Comparison of ENCODE assay signal across 8 cellular contexts in the genomic region with DNA sequence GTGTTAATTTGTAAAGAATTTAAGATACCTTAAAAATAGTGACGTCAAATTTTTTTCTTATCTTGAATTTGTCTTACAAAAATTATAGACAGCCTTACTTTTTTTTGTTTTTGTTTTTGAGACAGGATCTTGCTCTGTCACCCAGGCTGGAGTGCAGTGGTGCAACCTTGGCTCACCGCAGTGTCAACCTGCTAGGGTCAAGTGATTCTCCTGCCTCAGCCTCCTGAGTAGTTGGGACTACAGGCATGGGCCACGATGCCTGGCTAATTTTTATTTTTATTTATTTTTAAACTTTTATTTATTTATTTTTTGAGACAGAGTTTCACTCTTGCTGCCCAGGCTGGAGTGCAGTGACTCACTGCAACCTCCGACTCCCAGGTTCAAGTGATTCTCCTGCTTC. TPM values are rescaled to one million over a fixed set of nuclear protein-coding genes. Genes with fewer than 3 reads are reported as not detected.
DNase-seq lines count a peak whose midpoint lies in the region; ATAC-seq and TF ChIP-seq lines count a peak whose summit lies in the region.
"Not testable (repeated sequence)": the region's sequence is repeated elsewhere in the genome, so short reads cannot be mapped to it uniquely, and the experiment has no call there.

No MANE protein-coding gene starts in this region.

- not testable (repeated sequence) for H3K9me3 ChIP-seq in Karpas-422 (ENCODE audit: low read length); OCI-LY1 (ENCODE audit: low read length); SU-DHL-6 (ENCODE audit: insufficient read depth, low read length); lower lobe of right lung; mesenchymal stem cell (ENCODE audit: control insufficient read depth, low read length); upper lobe of right lung

- in situ Hi-C loops in Caki2 (cut with HindIII; ENCODE audit: low pct_unique_long_range_greater_than_20kb, low sequenced_read_pairs) = not testable (repeated sequence)

- not testable (repeated sequence) for H3K9ac ChIP-seq in Karpas-422 (ENCODE audit: low read length); OCI-LY1 (ENCODE audit: low read length)
- H3K9ac ChIP-seq in SU-DHL-6 (ENCODE audit: low read length) (peak overlapping the region; percentile 42; the same call in 1 of the 2 replicates), mesenchymal stem cell (ENCODE audit: low read length) (peak overlapping the region; percentile 26)

- not testable (repeated sequence) for H2AFZ ChIP-seq in Karpas-422 (ENCODE audit: low read length); OCI-LY1 (ENCODE audit: low read length); SU-DHL-6 (ENCODE audit: low read depth, low read length, severe bottlenecking); mesenchymal stem cell (ENCODE audit: low read depth, low read length)

- H3K27me3 ChIP-seq in Karpas-422 (ENCODE audit: low read length); OCI-LY1 (ENCODE audit: insufficient read depth, low read length); SU-DHL-6 (ENCODE audit: low read length); lower lobe of right lung (ENCODE audit: low read depth); mesenchymal stem cell (ENCODE audit: control insufficient read depth in 1 of 2, insufficient read depth in 1 of 2, low read length in 2 of 2); upper lobe of right lung: not testable (repeated sequence)

- not testable (repeated sequence) for H4K8ac ChIP-seq in mesenchymal stem cell (ENCODE audit: low read length)

- not testable (repeated sequence) for H4K91ac ChIP-seq in mesenchymal stem cell (ENCODE audit: low read length)

- not testable (repeated sequence) for H2AK5ac ChIP-seq in mesenchymal stem cell (ENCODE audit: low read length, severe bottlenecking)

- intact Hi-C loops in lower lobe of right lung (cut with DNase I); upper lobe of right lung (cut with DNase I): not testable (repeated sequence)

- WGBS in mesenchymal stem cell = 57% methylated on average over 2 of the region's 4 CpGs

- H3K14ac ChIP-seq in mesenchymal stem cell (ENCODE audit: low read length in 2 of 2) = not testable (repeated sequence)

- H3K4me2 ChIP-seq in Karpas-422 (ENCODE audit: low read depth, low read length, poor library complexity, severe bottlenecking) (peak overlapping the region; percentile 70), SU-DHL-6 (ENCODE audit: low read depth, low read length, poor library complexity, severe bottlenecking) (peak overlapping the region; percentile 79)
- not testable (repeated sequence) for H3K4me2 ChIP-seq in OCI-LY1 (ENCODE audit: low read length); mesenchymal stem cell (ENCODE audit: low read length, poor library complexity, severe bottlenecking)

- H2BK5ac ChIP-seq in mesenchymal stem cell (ENCODE audit: low read depth, low read length, poor library complexity, severe bottlenecking) = not testable (repeated sequence)

- peaks cover 26% of the 10 kb centered on the region for H3K36me3 ChIP-seq in Karpas-422 (ENCODE audit: insufficient read depth, low read length)
- peaks cover 13% of the 10 kb centered on the region; the same call in 1 of the 2 replicates for H3K36me3 ChIP-seq in OCI-LY1 (ENCODE audit: insufficient read depth, low read length)
- H3K36me3 ChIP-seq in SU-DHL-6 (ENCODE audit: low read length) = peaks cover 12% of the 10 kb centered on the region
- H3K36me3 ChIP-seq in lower lobe of right lung; mesenchymal stem cell (ENCODE audit: control insufficient read depth in 1 of 2, insufficient read depth in 2 of 2, low read depth in 1 of 2, low read length in 2 of 2); upper lobe of right lung: not testable (repeated sequence)

- H4K20me1 ChIP-seq in Karpas-422 (ENCODE audit: insufficient read depth, low read depth, low read length); OCI-LY1 (ENCODE audit: insufficient read depth, low read length); SU-DHL-6 (ENCODE audit: low read depth, low read length): not testable (repeated sequence)

- H3K4ac ChIP-seq in mesenchymal stem cell (ENCODE audit: low read depth in 1 of 2, low read length in 2 of 2) = not testable (repeated sequence)

- H3K27ac ChIP-seq in Karpas-422 (ENCODE audit: low read length) (peak overlapping the region; percentile 98), OCI-LY1 (ENCODE audit: low read depth, low read length, poor library complexity, severe bottlenecking) (peak overlapping the region; percentile 91), SU-DHL-6 (ENCODE audit: low read depth, low read length) (peak overlapping the region; percentile 96; the same call in 1 of the 2 replicates), upper lobe of right lung (peak overlapping the region; percentile 12)
- H3K27ac ChIP-seq in lower lobe of right lung; mesenchymal stem cell (ENCODE audit: low read length, poor library complexity, severe bottlenecking): not testable (repeated sequence)

- not testable (repeated sequence) for H3F3A ChIP-seq in OCI-LY1 (ENCODE audit: insufficient read depth, low read length)
- H3F3A ChIP-seq in SU-DHL-6 (ENCODE audit: insufficient read depth) = peaks cover 48% of the 10 kb centered on the region

- peak; percentile 60 to 78 for ATAC-seq in lower lobe of right lung
- ATAC-seq in upper lobe of right lung = peak; percentile 52

- not testable (repeated sequence) for H3K4me3 ChIP-seq in Karpas-422 (ENCODE audit: low read length); OCI-LY1 (ENCODE audit: low read depth, low read length, poor library complexity, severe bottlenecking); SU-DHL-6 (ENCODE audit: insufficient read depth, low read length, poor library complexity, severe bottlenecking); lower lobe of right lung; mesenchymal stem cell (ENCODE audit: insufficient read depth in 1 of 2, low read depth in 1 of 2, low read length in 2 of 2); upper lobe of right lung

- H3K4me1 ChIP-seq in Karpas-422 (ENCODE audit: low read length) (peaks cover 54% of the 10 kb centered on the region), OCI-LY1 (ENCODE audit: insufficient read depth, low read length, severe bottlenecking) (peaks cover 49% of the 10 kb centered on the region), lower lobe of right lung (peaks cover 15% of the 10 kb centered on the region)
- H3K4me1 ChIP-seq in mesenchymal stem cell (ENCODE audit: control insufficient read depth, insufficient read depth, low read depth, low read length); upper lobe of right lung: not testable (repeated sequence)

- H2BK15ac ChIP-seq in mesenchymal stem cell (ENCODE audit: low read depth, poor library complexity, severe bottlenecking) = not testable (repeated sequence)

- DNase-seq in Caki2 (ENCODE audit: low read depth) (peak; percentile 18), ELR (ENCODE audit: low read depth) (peak; percentile 19), mesenchymal stem cell (peak; percentile 26)
- not testable (repeated sequence) for DNase-seq in Karpas-422, lower lobe of right lung, upper lobe of right lung

- peaks cover 25% of the 10 kb centered on the region for H3K79me1 ChIP-seq in mesenchymal stem cell (replicated peaks; ENCODE audit: low read length, poor library complexity, severe bottlenecking)

- H3K79me2 ChIP-seq in Karpas-422 (ENCODE audit: low read length) = peaks cover 85% of the 10 kb centered on the region
- not testable (repeated sequence) for H3K79me2 ChIP-seq in OCI-LY1 (ENCODE audit: insufficient read depth, low read length)
- H3K79me2 ChIP-seq in SU-DHL-6 (ENCODE audit: insufficient read depth, low read length) = peaks cover 77% of the 10 kb centered on the region

- H3K23ac ChIP-seq in mesenchymal stem cell (ENCODE audit: low read length in 2 of 2) = not testable (repeated sequence)

- not testable (repeated sequence) for H2BK120ac ChIP-seq in mesenchymal stem cell (ENCODE audit: low read depth, low read length)

- not testable (repeated sequence) for H3K9me2 ChIP-seq in Karpas-422 (replicated peaks; ENCODE audit: insufficient read depth, low read length); OCI-LY1 (ENCODE audit: low read depth, low read length); SU-DHL-6 (replicated peaks; ENCODE audit: insufficient read depth, low read length)

- not testable (repeated sequence) for TF ChIP-seq CTCF in OCI-LY1 (IDR thresholded peaks at IDR 0.05; ENCODE audit: low read length); SU-DHL-6 (IDR thresholded peaks at IDR 0.05; ENCODE audit: insufficient read depth, low read length, poor library complexity, severe bottlenecking); lower lobe of right lung (IDR thresholded peaks at IDR 0.05); upper lobe of right lung (IDR thresholded peaks at IDR 0.05)

- not testable (repeated sequence) for H2BK12ac ChIP-seq in mesenchymal stem cell (ENCODE audit: low read length in 2 of 2)

- not testable (repeated sequence) for H3K18ac ChIP-seq in mesenchymal stem cell (ENCODE audit: low read depth in 1 of 2, low read length in 2 of 2)

RNA-seq across cellular contexts. Expression of a gene that starts 40.6 kb away (rescaled TPM):
- 25.5 and 27.5 TPM in 2 replicates for total RNA-seq in Caki2 (2014; rRNA removed; shearing (Covaris generic); ENCODE audit: low replicate concordance)
- 49.5 and 52.8 TPM in 2 replicates for total RNA-seq in Karpas-422 (2014; rRNA removed; shearing (Covaris generic); ENCODE audit: low replicate concordance)
- total RNA-seq in lower lobe of right lung = 25.8 TPM
- polyA plus RNA-seq in mesenchymal stem cell (2013, experiment 1 of 2) = 16.4 TPM
- 14.9 TPM for polyA plus RNA-seq in mesenchymal stem cell (2013, experiment 2 of 2)
- 22.0 TPM for total RNA-seq in upper lobe of right lung
